In the genomic region with DNA sequence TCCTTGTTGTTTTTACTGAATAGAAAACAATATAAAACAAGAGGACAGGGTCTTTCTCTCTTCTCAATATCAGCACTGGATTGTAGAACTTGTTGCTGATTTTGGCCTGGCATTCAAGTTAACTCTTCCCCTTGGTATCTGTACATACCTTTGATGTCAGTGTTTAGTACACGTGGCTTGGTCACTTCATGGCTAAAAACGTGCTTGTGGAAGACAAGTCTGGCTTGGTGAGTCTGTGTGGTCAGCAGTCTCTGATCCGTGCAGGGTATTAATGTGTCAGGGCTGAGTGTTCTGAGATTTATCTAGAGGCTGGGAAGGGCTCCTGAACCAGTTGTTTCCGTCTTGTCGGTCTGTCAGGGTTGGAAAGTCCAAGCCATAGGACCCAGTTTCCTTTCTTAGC, we compare ENCODE assay signal across 7 cellular contexts. TPM values are rescaled to one million over a fixed set of nuclear protein-coding genes. Genes with fewer than 3 reads are reported as not detected.
"Had no signal": no experiment of that assay in that cellular context is flagged by ENCODE, and none has a peak within 500 bp of the region (broad histone marks: within the 10 kb centered on the region; RNA-seq: fewer than 3 reads in every experiment).

A gene (plus strand): TSS at position 301 of the 400 bp plus-strand sequence. CDS start 572 bp downstream, outside the sequence.

RNA-seq across cellular contexts. Expression of the gene that starts here (rescaled TPM):
- total RNA-seq: GM23248, GM23338, H1, H4, H7, H9, HFFc6 had no signal
- polyA plus RNA-seq: GM23248, GM23338, H1 had no signal
